In genomic region chr7:154841731-154842331, GRCh38 we compare ENCODE assay signal across 17 cellular contexts.
DNase-seq lines count a peak whose midpoint lies in the region; ATAC-seq and FAIRE-seq lines count a peak whose summit lies in the region.
"Had no signal": no experiment of that assay in that cellular context is flagged by ENCODE, and none has a peak within 500 bp of the region (broad histone marks: within the 10 kb centered on the region; RNA-seq: fewer than 3 reads in every experiment).

No MANE protein-coding gene starts in this region.

- DNase-seq in NCI-H1105 (lab: John Stamatoyannopoulos, UW) (peak; percentile 90), NCI-H345 (lab: John Stamatoyannopoulos, UW) (peak; percentile 92), globus pallidus (ENCODE audit: low spot score) (peak; percentile 29), small intestine (peak; percentile 55), 8988T (no peak)
- DNase-seq in stimulated activated CD4-positive, alpha-beta T cell treated with anti-CD3 and anti-CD28 coated beads, Interleukin-1b, Interleukin-23, amount 100 ng/mL, for 48 hours = no peak
- DNase-seq: activated CD8-positive, alpha-beta memory T cell treated with anti-CD3 and anti-CD28 coated beads, Interleukin-2, amount 50 U/mL, for 48 hours; CD4-positive, alpha-beta memory T cell; GDM1; GOT3; spleen had no signal

- no peak for ATAC-seq in GM18498 (IDR thresholded peaks at IDR 0.05; ENCODE audit: unreplicated experiment)
- ATAC-seq: activated naive CD4-positive, alpha-beta T cell treated with anti-CD3 and anti-CD28 coated beads, Interleukin-2, amount 50 U/mL, for 72 hours had no signal

- H3K4me3 ChIP-seq in small intestine (ENCODE audit: low read depth in 1 of 2, low read length in 2 of 2) = no peak overlapping the region
- H3K4me3 ChIP-seq: cardiac muscle cell, spleen had no signal

- no peaks in the 10 kb centered on the region for H3K27me3 ChIP-seq in small intestine (ENCODE audit: control insufficient read depth in 2 of 2, insufficient read depth in 2 of 2, low read length in 2 of 2)
- H3K27me3 ChIP-seq: cardiac muscle cell had no signal

- H3K36me3 ChIP-seq in small intestine (ENCODE audit: control insufficient read depth in 2 of 2, insufficient read depth in 2 of 2, low read length in 2 of 2) = no peaks in the 10 kb centered on the region
- H3K36me3 ChIP-seq: cardiac muscle cell, spleen had no signal

- H3K4me1 ChIP-seq in small intestine (ENCODE audit: control insufficient read depth in 2 of 2, insufficient read depth in 1 of 2, low read depth in 1 of 2, low read length in 1 of 2) = peaks cover 0 to 2% of the 10 kb centered on the region in 2 donors
- H3K4me1 ChIP-seq: spleen had no signal

- no peak for FAIRE-seq in small intestine (lab: Jason Lieb, UNC)
- FAIRE-seq: endometrium, GM18507 had no signal

- WGBS in small intestine, 3 donors = 30 to 32% (median 31%) methylated on average over 18 of the region's 18 CpGs

- H3K27ac ChIP-seq in small intestine (ENCODE audit: low read depth in 1 of 2, low read length in 1 of 2) = no peak overlapping the region
- H3K27ac ChIP-seq: cardiac muscle cell, HL-60, spleen had no signal

- no peaks in the 10 kb centered on the region for H3K9me3 ChIP-seq in small intestine (ENCODE audit: control insufficient read depth, low read depth)

Comparison
In these comparisons a context has a peak if more than half of its experiments do, and no peak if none do; other contexts are left out.
1. DNase-seq: peak in NCI-H1105 (single experiment), NCI-H345 (single experiment), globus pallidus (single experiment) and small intestine (single experiment); none in stimulated activated CD4-positive, alpha-beta T cell treated with anti-CD3 and anti-CD28 coated beads, Interleukin-1b, Interleukin-23, amount 100 ng/mL, for 48 hours (single experiment) and 8988T (single experiment).